11 cellular contexts compared by ENCODE assay signal in genomic region chr11:93663021-93663420, GRCh38. TPM values are rescaled to one million over a fixed set of nuclear protein-coding genes. Genes with fewer than 3 reads are reported as not detected.
DNase-seq lines count a peak whose midpoint lies in the region; ATAC-seq and TF ChIP-seq lines count a peak whose summit lies in the region.
"Had no signal": no experiment of that assay in that cellular context is flagged by ENCODE, and none has a peak within 500 bp of the region (broad histone marks: within the 10 kb centered on the region; RNA-seq: fewer than 3 reads in every experiment).

No MANE protein-coding gene starts in this region.

- H3K4me1 Mint-ChIP-seq in CD8-positive, alpha-beta memory T cell: peaks cover 27 to 60% (median 48%) of the 10 kb centered on the region in 3 donors
- H3K4me1 Mint-ChIP-seq in HFFc6 (ENCODE audit: low read depth): peaks cover 50% of the 10 kb centered on the region
- peaks cover 37% of the 10 kb centered on the region for H3K4me1 Mint-ChIP-seq in activated CD8-positive, alpha-beta T cell treated with anti-CD3 and anti-CD28 coated beads for 36 hours (ENCODE audit: low read depth)
- H3K4me1 Mint-ChIP-seq in naive thymus-derived CD4-positive, alpha-beta T cell: peaks cover 0 to 57% (median 40%) of the 10 kb centered on the region in 7 donors

- no peak for DNase-seq in CD8-positive, alpha-beta memory T cell
- DNase-seq in HFFc6: no peak
- no peak for DNase-seq in activated CD8-positive, alpha-beta T cell treated with anti-CD3 and anti-CD28 coated beads for 36 hours
- DNase-seq in naive thymus-derived CD4-positive, alpha-beta T cell: no peak
- DNase-seq in GM13976 (ENCODE audit: low spot score): no peak
- DNase-seq in COR-L47 (lab: John Stamatoyannopoulos, UW): no peak
- no peak for DNase-seq in DMS153 (lab: John Stamatoyannopoulos, UW)
- no peak for DNase-seq in activated CD4-positive, CD25-positive, alpha-beta regulatory T cell (lab: John Stamatoyannopoulos, UW)
- DNase-seq: effector CD8-positive, alpha-beta T cell; NCI-H1417 treated with DMSO at 0.1 percent for 48 hours; stimulated activated naive CD4-positive, alpha-beta T cell treated with Interleukin-2 at 50 U/mL for 16 hours had no signal

- no peak overlapping the region for H3K27ac ChIP-seq in CD8-positive, alpha-beta memory T cell (ENCODE audit: low read depth, low read length)
- H3K27ac ChIP-seq in naive thymus-derived CD4-positive, alpha-beta T cell (ENCODE audit: low read depth, low read length): peak overlapping the region; percentile 50

- intact Hi-C loops in activated CD8-positive, alpha-beta T cell treated with anti-CD3 and anti-CD28 coated beads for 36 hours (cut with micrococcal nuclease): no loop called here
- intact Hi-C loops in naive thymus-derived CD4-positive, alpha-beta T cell (cut with micrococcal nuclease): loop anchor here (5.0 kb wide), 3 partner anchors 46 to 829 kb away; partner anchors contain the start of genes ANKRD49 (in 2 of the 2), MRE11 (in 2 of the 2) and PANX1 (in 1 of the 2)

- H3K27me3 ChIP-seq in CD8-positive, alpha-beta memory T cell (ENCODE audit: insufficient read depth, low read length, poor library complexity, severe bottlenecking): no peaks in the 10 kb centered on the region
- no peaks in the 10 kb centered on the region for H3K27me3 ChIP-seq in naive thymus-derived CD4-positive, alpha-beta T cell (ENCODE audit: control insufficient read depth in 2 of 2, insufficient read depth in 2 of 2, low read length in 2 of 2)

- in situ Hi-C loops in GM13976 (cut with MboI; ENCODE audit: low sequenced_read_pairs, unreplicated experiment): no loop called here

- peak overlapping the region in 7 of 8 donors; percentile 80 to 97 (median 93) for H3K27ac Mint-ChIP-seq in CD8-positive, alpha-beta memory T cell
- peak overlapping the region; percentile 36; the same call in 1 of the 2 replicates for H3K27ac Mint-ChIP-seq in HFFc6
- H3K27ac Mint-ChIP-seq in activated CD8-positive, alpha-beta T cell treated with anti-CD3 and anti-CD28 coated beads for 36 hours: peak overlapping the region; percentile 27
- peak overlapping the region in 8 of 9 donors; percentile 23 to 95 (median 64) for H3K27ac Mint-ChIP-seq in naive thymus-derived CD4-positive, alpha-beta T cell

- no peak for ATAC-seq in activated CD8-positive, alpha-beta T cell treated with anti-CD3 and anti-CD28 coated beads for 36 hours
- ATAC-seq in naive thymus-derived CD4-positive, alpha-beta T cell: no peak

- TF ChIP-seq CTCF in HFFc6 (IDR thresholded peaks at IDR 0.05) (no peak), GM13976 (IDR thresholded peaks at IDR 0.05; ENCODE audit: borderline replicate concordance, control extremely low read depth, extremely low read depth, insufficient read depth, missing control alignments) (no peak)
- no peak for TF ChIP-seq CTCF in activated CD8-positive, alpha-beta T cell treated with anti-CD3 and anti-CD28 coated beads for 36 hours (IDR thresholded peaks at IDR 0.05)

- H3K36me3 ChIP-seq in CD8-positive, alpha-beta memory T cell (ENCODE audit: insufficient read depth, low read length): peaks cover 4% of the 10 kb centered on the region
- H3K36me3 ChIP-seq in naive thymus-derived CD4-positive, alpha-beta T cell (ENCODE audit: control insufficient read depth in 2 of 3, insufficient read depth in 3 of 3, low read length in 3 of 3): no peaks in the 10 kb centered on the region

- H3K4me3 ChIP-seq in CD8-positive, alpha-beta memory T cell (ENCODE audit: low read length): no peak overlapping the region
- no peak overlapping the region for H3K4me3 ChIP-seq in naive thymus-derived CD4-positive, alpha-beta T cell (ENCODE audit: low read length)

- H3K4me1 ChIP-seq in CD8-positive, alpha-beta memory T cell (ENCODE audit: insufficient read depth, low read length): peaks cover 8% of the 10 kb centered on the region
- H3K4me1 ChIP-seq in naive thymus-derived CD4-positive, alpha-beta T cell (ENCODE audit: control insufficient read depth in 2 of 2, insufficient read depth in 2 of 2, low read length in 2 of 2): peaks cover 8 to 11% of the 10 kb centered on the region in 2 donors

- peak overlapping the region; percentile 32 to 95 (median 89) for H3K4me3 Mint-ChIP-seq in CD8-positive, alpha-beta memory T cell
- peak overlapping the region; percentile 94 for H3K4me3 Mint-ChIP-seq in HFFc6
- peak overlapping the region; percentile 91 for H3K4me3 Mint-ChIP-seq in activated CD8-positive, alpha-beta T cell treated with anti-CD3 and anti-CD28 coated beads for 36 hours
- H3K4me3 Mint-ChIP-seq in naive thymus-derived CD4-positive, alpha-beta T cell: peak overlapping the region in 9 of 10 donors; percentile 32 to 96 (median 88)

- H3K9me3 ChIP-seq in CD8-positive, alpha-beta memory T cell (ENCODE audit: low read length): no peaks in the 10 kb centered on the region
- no peaks in the 10 kb centered on the region for H3K9me3 ChIP-seq in naive thymus-derived CD4-positive, alpha-beta T cell (ENCODE audit: control insufficient read depth in 2 of 3, low read length in 3 of 3)

- no peaks in the 10 kb centered on the region for H3K9me3 Mint-ChIP-seq in CD8-positive, alpha-beta memory T cell
- no peaks in the 10 kb centered on the region for H3K9me3 Mint-ChIP-seq in HFFc6
- H3K9me3 Mint-ChIP-seq in activated CD8-positive, alpha-beta T cell treated with anti-CD3 and anti-CD28 coated beads for 36 hours: no peaks in the 10 kb centered on the region
- no peaks in the 10 kb centered on the region for H3K9me3 Mint-ChIP-seq in naive thymus-derived CD4-positive, alpha-beta T cell

- CTCF ChIA-PET in CD8-positive, alpha-beta memory T cell (lab: Charles Lee): no interaction called here
- CTCF ChIA-PET in activated CD8-positive, alpha-beta T cell treated with anti-CD3 and anti-CD28 coated beads for 36 hours (lab: Charles Lee): interaction anchor here (1.0 kb wide), 1 partner anchor 10 kb away, joined by 4 read pairs; no protein-coding TSS in a partner anchor
- CTCF ChIA-PET in naive thymus-derived CD4-positive, alpha-beta T cell (lab: Charles Lee): no interaction called here

- H3K27me3 Mint-ChIP-seq in CD8-positive, alpha-beta memory T cell: no peaks in the 10 kb centered on the region
- peaks cover 4% of the 10 kb centered on the region; the same call in 1 of the 2 replicates for H3K27me3 Mint-ChIP-seq in HFFc6 (ENCODE audit: insufficient read depth)
- no peaks in the 10 kb centered on the region for H3K27me3 Mint-ChIP-seq in activated CD8-positive, alpha-beta T cell treated with anti-CD3 and anti-CD28 coated beads for 36 hours
- H3K27me3 Mint-ChIP-seq in naive thymus-derived CD4-positive, alpha-beta T cell: peaks cover 0 to 2% (median 0%) of the 10 kb centered on the region in 5 donors

- H3K36me3 Mint-ChIP-seq in CD8-positive, alpha-beta memory T cell: peaks cover 0 to 20% (median 3%) of the 10 kb centered on the region in 3 donors
- H3K36me3 Mint-ChIP-seq in HFFc6 (ENCODE audit: low read depth): peaks cover 11% of the 10 kb centered on the region; the same call in 1 of the 2 replicates
- peaks cover 16% of the 10 kb centered on the region for H3K36me3 Mint-ChIP-seq in activated CD8-positive, alpha-beta T cell treated with anti-CD3 and anti-CD28 coated beads for 36 hours (ENCODE audit: low read depth)
- H3K36me3 Mint-ChIP-seq in naive thymus-derived CD4-positive, alpha-beta T cell: peaks cover 4 to 9% (median 7%) of the 10 kb centered on the region in 5 donors

- POLR2A ChIA-PET in CD8-positive, alpha-beta memory T cell (lab: Charles Lee): no interaction called here
- POLR2A ChIA-PET in activated CD8-positive, alpha-beta T cell treated with anti-CD3 and anti-CD28 coated beads for 36 hours (lab: Charles Lee): interaction anchor here (2.0 kb wide), 1 partner anchor 78 kb away, joined by 7 read pairs; the partner anchor contains the start of genes C11orf54 and TAF1D
- POLR2A ChIA-PET in naive thymus-derived CD4-positive, alpha-beta T cell (lab: Charles Lee): interaction anchor here (0.9 to 1.4 kb wide), 2 partner anchors 61 to 79 kb away, joined by 3 to 4 read pairs; partner anchors contain the start of genes C11orf54 and TAF1D

RNA-seq across cellular contexts. Expression of gene CEP295, which starts 1.5 kb away (rescaled TPM):
- total RNA-seq in CD8-positive, alpha-beta memory T cell: 10 to 100 TPM; 20.4 to 23.8 TPM
- polyA plus RNA-seq in CD8-positive, alpha-beta memory T cell: 1.8 TPM
- 1 to 10 TPM; 6.0 to 8.1 (median 7.2) TPM for total RNA-seq in HFFc6 (2021; fragmentation: NEBNext Ultra II Directional; extraction: Animal tissue kit (Norgen Biotek cat#: 25700))
- total RNA-seq in activated CD8-positive, alpha-beta T cell treated with anti-CD3 and anti-CD28 coated beads for 36 hours: 10 to 100 TPM; 25.4 to 26.5 TPM
- 10 to 100 TPM; 11.9 to 25.0 (median 14.5) TPM for total RNA-seq in naive thymus-derived CD4-positive, alpha-beta T cell
- 1 to 10 TPM; 1.3 to 3.1 TPM for polyA plus RNA-seq in naive thymus-derived CD4-positive, alpha-beta T cell

Comparison
In these comparisons a context has a peak if more than half of its experiments do, and no peak if none do; other contexts are left out.
1. H3K27ac Mint-ChIP-seq: peak in every context shown above with its lines; median percentile 93 in CD8-positive, alpha-beta memory T cell; 64 in naive thymus-derived CD4-positive, alpha-beta T cell; 36 in HFFc6; 27 in activated CD8-positive, alpha-beta T cell treated with anti-CD3 and anti-CD28 coated beads for 36 hours.